1 cellular context compared by ENCODE assay signal in the genomic region with DNA sequence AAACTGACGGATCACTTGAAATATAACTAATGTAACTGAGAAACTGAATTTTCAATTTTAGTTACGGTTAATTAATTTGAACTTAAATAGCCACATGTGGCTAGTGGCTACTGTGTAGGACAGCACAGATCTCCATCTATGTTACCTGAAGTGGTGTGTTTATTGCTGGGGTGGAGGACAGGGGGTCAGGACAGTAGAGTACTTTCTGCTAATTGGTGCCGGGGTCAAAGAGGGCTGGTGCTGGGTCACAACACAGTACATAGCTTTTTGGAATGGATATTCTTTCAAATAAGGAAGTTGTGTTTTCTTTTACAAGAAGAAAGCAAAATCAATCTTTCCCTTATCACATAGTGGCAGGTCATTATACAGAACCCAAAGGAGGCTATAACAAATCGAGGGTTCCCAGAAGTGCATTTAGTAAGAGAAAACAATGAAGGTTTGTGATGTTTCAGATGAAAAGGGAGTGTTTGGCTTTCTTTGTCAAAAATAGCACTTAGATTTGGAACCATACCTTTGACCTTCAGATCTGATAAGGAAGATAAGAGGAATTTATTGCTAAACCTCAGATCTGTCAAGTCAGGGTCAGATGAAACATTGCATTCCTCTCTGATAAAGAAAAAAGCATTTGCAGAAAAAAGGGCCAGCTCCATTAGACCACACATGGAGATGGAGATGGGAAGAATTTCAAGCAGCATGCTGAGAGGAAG.
TF ChIP-seq lines count a peak whose summit lies in the region.

No MANE protein-coding gene starts in this region.

TF ChIP-seq in SK-N-SH, 30 proteins besides CTCF, POLR2A, EP300 and RAD21 (continued from another document):
- TF ChIP-seq, protein P1, sequence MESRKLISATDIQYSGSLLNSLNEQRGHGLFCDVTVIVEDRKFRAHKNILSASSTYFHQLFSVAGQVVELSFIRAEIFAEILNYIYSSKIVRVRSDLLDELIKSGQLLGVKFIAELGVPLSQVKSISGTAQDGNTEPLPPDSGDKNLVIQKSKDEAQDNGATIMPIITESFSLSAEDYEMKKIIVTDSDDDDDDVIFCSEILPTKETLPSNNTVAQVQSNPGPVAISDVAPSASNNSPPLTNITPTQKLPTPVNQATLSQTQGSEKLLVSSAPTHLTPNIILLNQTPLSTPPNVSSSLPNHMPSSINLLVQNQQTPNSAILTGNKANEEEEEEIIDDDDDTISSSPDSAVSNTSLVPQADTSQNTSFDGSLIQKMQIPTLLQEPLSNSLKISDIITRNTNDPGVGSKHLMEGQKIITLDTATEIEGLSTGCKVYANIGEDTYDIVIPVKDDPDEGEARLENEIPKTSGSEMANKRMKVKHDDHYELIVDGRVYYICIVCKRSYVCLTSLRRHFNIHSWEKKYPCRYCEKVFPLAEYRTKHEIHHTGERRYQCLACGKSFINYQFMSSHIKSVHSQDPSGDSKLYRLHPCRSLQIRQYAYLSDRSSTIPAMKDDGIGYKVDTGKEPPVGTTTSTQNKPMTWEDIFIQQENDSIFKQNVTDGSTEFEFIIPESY (IDR thresholded peaks at IDR 0.05; ENCODE audit: borderline replicate concordance, low read depth): no peak
- peak; percentile 68 for TF ChIP-seq JUND (IDR thresholded peaks at IDR 0.05)
- peak; percentile 77 for TF ChIP-seq TCF12 (IDR thresholded peaks at IDR 0.05)
- TF ChIP-seq MEF2A (IDR thresholded peaks at IDR 0.05; ENCODE audit: borderline replicate concordance, low read depth): peak; percentile 56; the same call in 1 of the 2 replicates
- TF ChIP-seq NFIC (IDR thresholded peaks at IDR 0.05; ENCODE audit: borderline replicate concordance): peak; percentile 48; the same call in 1 of the 2 replicates
- TF ChIP-seq RCOR1 (IDR thresholded peaks at IDR 0.05; ENCODE audit: low read length): no peak
- peak; percentile 80; the same call in 1 of the 2 replicates for TF ChIP-seq TEAD4 (IDR thresholded peaks at IDR 0.05; ENCODE audit: borderline replicate concordance, insufficient read depth)
- no peak for TF ChIP-seq GATA2 (CRISPR knock-in tag; IDR thresholded peaks at IDR 0.05)
- TF ChIP-seq, protein P2, sequence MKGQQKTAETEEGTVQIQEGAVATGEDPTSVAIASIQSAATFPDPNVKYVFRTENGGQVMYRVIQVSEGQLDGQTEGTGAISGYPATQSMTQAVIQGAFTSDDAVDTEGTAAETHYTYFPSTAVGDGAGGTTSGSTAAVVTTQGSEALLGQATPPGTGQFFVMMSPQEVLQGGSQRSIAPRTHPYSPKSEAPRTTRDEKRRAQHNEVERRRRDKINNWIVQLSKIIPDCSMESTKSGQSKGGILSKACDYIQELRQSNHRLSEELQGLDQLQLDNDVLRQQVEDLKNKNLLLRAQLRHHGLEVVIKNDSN (IDR thresholded peaks at IDR 0.05; ENCODE audit: borderline replicate concordance, low read depth): no peak
